ENCODE assay signal across 10 cellular contexts in the genomic region with DNA sequence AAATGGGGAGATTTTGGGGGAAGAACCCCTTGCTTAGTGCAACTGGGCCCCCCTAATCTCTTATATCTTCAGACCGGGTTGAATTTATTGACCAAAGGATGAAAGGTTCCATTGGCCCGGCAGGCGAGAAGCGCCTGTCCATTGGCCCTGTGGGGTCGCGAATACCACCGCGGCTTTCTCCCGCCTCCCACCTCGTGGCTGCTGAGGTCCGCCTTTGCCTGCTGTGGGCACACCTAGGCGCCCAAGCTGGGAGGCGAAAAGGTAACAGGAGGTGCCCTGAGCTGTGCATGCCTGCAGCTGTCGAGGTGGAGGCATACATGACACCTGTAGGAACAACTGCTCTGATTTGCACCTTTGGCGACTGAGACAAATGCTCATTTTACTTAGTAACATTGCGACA. TPM values are rescaled to one million over a fixed set of nuclear protein-coding genes. Genes with fewer than 3 reads are reported as not detected.
"Had no signal": no experiment of that assay in that cellular context is flagged by ENCODE, and none has a peak within 500 bp of the region (broad histone marks: within the 10 kb centered on the region; RNA-seq: fewer than 3 reads in every experiment).

No MANE protein-coding gene starts in this region.

- H2AFZ ChIP-seq: GM23248 had no signal

- H3K27ac ChIP-seq: GM23248 had no signal

- H3K4me3 Mint-ChIP-seq: H9, HFFc6 had no signal

- H3K36me3 ChIP-seq: HAP-1 had no signal

- H3K4me1 Mint-ChIP-seq: H9 had no signal

- H3K27ac Mint-ChIP-seq: H9, HFFc6 had no signal

- H3K4me3 ChIP-seq: GM23248, HAP-1 had no signal

- DNase-seq: GM23248, GOT3, H7, H9, HCEC 1CT, HFFc6 had no signal

- H3K4me1 ChIP-seq: HAP-1 had no signal

- ATAC-seq: HCT116 had no signal

RNA-seq across cellular contexts. Expression of a gene that starts 21.1 kb away (rescaled TPM):
- total RNA-seq: GM23248, H1, H4, H7, H9, HFFc6 had no signal
- polyA plus RNA-seq: GM23248, H1 had no signal

RNA-seq across cellular contexts. Expression of a gene that starts 33.1 kb away (rescaled TPM):
- total RNA-seq: GM23248, H1, H4, H7, H9, HFFc6 had no signal
- polyA plus RNA-seq: GM23248, H1 had no signal

RNA-seq across cellular contexts. Expression of a gene that starts 55.9 kb away (rescaled TPM):
- total RNA-seq: H1, H7, H9 had no signal
- polyA plus RNA-seq: H1 had no signal
